1 cellular context compared by ENCODE assay signal in the genomic region with DNA sequence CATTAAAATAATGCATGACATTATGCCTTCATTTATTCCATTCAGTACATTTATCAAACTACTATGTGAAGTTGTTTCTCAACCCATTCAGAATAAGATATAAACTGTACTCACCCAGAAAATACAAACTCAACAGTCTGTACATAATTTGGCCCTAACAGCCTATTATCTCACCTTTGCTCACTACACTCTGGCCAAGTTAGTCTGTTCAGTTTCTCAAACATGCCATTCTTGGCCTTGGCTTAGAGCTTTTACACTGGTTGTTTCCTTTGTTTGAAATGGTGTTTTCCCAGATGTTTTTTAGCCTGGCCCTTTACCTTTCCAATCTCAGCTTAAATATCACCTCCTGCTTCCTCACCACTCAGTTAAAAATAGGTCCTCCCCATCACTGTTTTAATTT.
TF ChIP-seq lines count a peak whose summit lies in the region.

No MANE protein-coding gene starts in this region.

TF ChIP-seq in HCT116, 20 proteins besides CTCF, POLR2A, EP300 and RAD21 (continued from another document):
- TF ChIP-seq, protein P1, sequence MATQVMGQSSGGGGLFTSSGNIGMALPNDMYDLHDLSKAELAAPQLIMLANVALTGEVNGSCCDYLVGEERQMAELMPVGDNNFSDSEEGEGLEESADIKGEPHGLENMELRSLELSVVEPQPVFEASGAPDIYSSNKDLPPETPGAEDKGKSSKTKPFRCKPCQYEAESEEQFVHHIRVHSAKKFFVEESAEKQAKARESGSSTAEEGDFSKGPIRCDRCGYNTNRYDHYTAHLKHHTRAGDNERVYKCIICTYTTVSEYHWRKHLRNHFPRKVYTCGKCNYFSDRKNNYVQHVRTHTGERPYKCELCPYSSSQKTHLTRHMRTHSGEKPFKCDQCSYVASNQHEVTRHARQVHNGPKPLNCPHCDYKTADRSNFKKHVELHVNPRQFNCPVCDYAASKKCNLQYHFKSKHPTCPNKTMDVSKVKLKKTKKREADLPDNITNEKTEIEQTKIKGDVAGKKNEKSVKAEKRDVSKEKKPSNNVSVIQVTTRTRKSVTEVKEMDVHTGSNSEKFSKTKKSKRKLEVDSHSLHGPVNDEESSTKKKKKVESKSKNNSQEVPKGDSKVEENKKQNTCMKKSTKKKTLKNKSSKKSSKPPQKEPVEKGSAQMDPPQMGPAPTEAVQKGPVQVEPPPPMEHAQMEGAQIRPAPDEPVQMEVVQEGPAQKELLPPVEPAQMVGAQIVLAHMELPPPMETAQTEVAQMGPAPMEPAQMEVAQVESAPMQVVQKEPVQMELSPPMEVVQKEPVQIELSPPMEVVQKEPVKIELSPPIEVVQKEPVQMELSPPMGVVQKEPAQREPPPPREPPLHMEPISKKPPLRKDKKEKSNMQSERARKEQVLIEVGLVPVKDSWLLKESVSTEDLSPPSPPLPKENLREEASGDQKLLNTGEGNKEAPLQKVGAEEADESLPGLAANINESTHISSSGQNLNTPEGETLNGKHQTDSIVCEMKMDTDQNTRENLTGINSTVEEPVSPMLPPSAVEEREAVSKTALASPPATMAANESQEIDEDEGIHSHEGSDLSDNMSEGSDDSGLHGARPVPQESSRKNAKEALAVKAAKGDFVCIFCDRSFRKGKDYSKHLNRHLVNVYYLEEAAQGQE (IDR thresholded peaks at IDR 0.05; ENCODE audit: low read depth) = no peak
- no peak for TF ChIP-seq TCF7L2 (IDR thresholded peaks at IDR 0.05; ENCODE audit: borderline replicate concordance, extremely low read depth, insufficient read depth, insufficient read length)
- TF ChIP-seq ZNF274 (IDR thresholded peaks at IDR 0.05; ENCODE audit: low read depth, low read length) = no peak
- no peak for TF ChIP-seq ELF1 (IDR thresholded peaks at IDR 0.05; ENCODE audit: borderline replicate concordance, low read depth)
- TF ChIP-seq, protein P2, sequence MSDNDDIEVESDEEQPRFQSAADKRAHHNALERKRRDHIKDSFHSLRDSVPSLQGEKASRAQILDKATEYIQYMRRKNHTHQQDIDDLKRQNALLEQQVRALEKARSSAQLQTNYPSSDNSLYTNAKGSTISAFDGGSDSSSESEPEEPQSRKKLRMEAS (IDR thresholded peaks at IDR 0.05) = no peak
- TF ChIP-seq EZH2phosphoT487 (IDR thresholded peaks at IDR 0.05; ENCODE audit: borderline replicate concordance) = no peak
- no peak for TF ChIP-seq SRF (IDR thresholded peaks at IDR 0.05; ENCODE audit: low read depth)
- no peak for TF ChIP-seq JUND (IDR thresholded peaks at IDR 0.05)
- no peak; the same call in 1 of the 2 replicates for TF ChIP-seq CEBPB (IDR thresholded peaks at IDR 0.05; ENCODE audit: low read depth)
TF ChIP-seq in HCT116: peak in this region for 0.
